1 cellular context compared by ENCODE assay signal in genomic region chr4:39464886-39465501, GRCh38.
TF ChIP-seq lines count a peak whose summit lies in the region.

No MANE protein-coding gene starts in this region.

TF ChIP-seq in K562, 482 proteins besides CTCF, POLR2A, EP300 and RAD21 (continued from another document):
- TF ChIP-seq ZNF407 (IDR thresholded peaks at IDR 0.05; ENCODE audit: low read depth) (no peak), SP2 (IDR thresholded peaks at IDR 0.05; ENCODE audit: extremely low read depth, low read depth, low read length, poor library complexity, severe bottlenecking) (no peak), FOXA1 (IDR thresholded peaks at IDR 0.05; ENCODE audit: borderline replicate concordance) (no peak), FOXA3 (CRISPR knock-in tag; conservative IDR thresholded peaks at IDR 0.05 in 1 of 2, IDR thresholded peaks at IDR 0.05 in 1 of 2) (0 out of 4 replicates have a peak, but pooled peaks of 1 of the 2 experiments have one; percentile 5), ETV1 (tag; conservative IDR thresholded peaks at IDR 0.05; ENCODE audit: low read depth) (no peak), HOMEZ (CRISPR knock-in tag; IDR thresholded peaks at IDR 0.05) (no peak), ZNF398 (CRISPR knock-in tag; IDR thresholded peaks at IDR 0.05) (no peak), NR2C1 (IDR thresholded peaks at IDR 0.05) (no peak), NR2C1 (tag; IDR thresholded peaks at IDR 0.05) (no peak), ZNF384 (IDR thresholded peaks at IDR 0.05; ENCODE audit: low read depth, low read length) (no peak)
TF ChIP-seq in K562: peak in this region for 68.
